Comparison of ENCODE assay signal across 8 cellular contexts in genomic region chr3:129160891-129161859, GRCh38. TPM values are rescaled to one million over a fixed set of nuclear protein-coding genes. Genes with fewer than 3 reads are reported as not detected.
DNase-seq lines count a peak whose midpoint lies in the region; ATAC-seq, FAIRE-seq and TF ChIP-seq lines count a peak whose summit lies in the region.

Gene ISY1 (minus strand): TSS chr3:129161063. CDS start chr3:129160975, 88 bp downstream.

- peaks cover 36% of the 10 kb centered on the region for H3K36me3 ChIP-seq in adipocyte (ENCODE audit: control insufficient read depth, insufficient read depth, low read length, severe bottlenecking)
- H3K36me3 ChIP-seq in upper lobe of left lung = peaks cover 10 to 43% (median 22%) of the 10 kb centered on the region in 4 donors

- no peaks in the 10 kb centered on the region for H3K9me3 ChIP-seq in adipocyte (ENCODE audit: control insufficient read depth, low read length)
- H3K9me3 ChIP-seq in upper lobe of left lung = no peaks in the 10 kb centered on the region

- peak within 1 kb of the TSS; percentile 88 to 98 (median 94) for H3K27ac ChIP-seq in upper lobe of left lung

- H3K27me3 ChIP-seq in adipocyte (replicated peaks; ENCODE audit: control insufficient read depth, insufficient read depth, low read length) (no peaks in the 10 kb centered on the region), upper lobe of left lung (no peaks in the 10 kb centered on the region)

- WGBS in upper lobe of left lung, 2 donors = 0% methylated on average over 49 to 67 of the region's 67 CpGs

- TF ChIP-seq EP300 in upper lobe of left lung (IDR thresholded peaks at IDR 0.05) = peak in 1 of 4 donors; percentile 48

- H3K4me3 ChIP-seq in adipocyte (ENCODE audit: low read length) (peak within 1 kb of the TSS; percentile 99), upper lobe of left lung (peak within 1 kb of the TSS; percentile 56 to 92 (median 80))

- intact Hi-C loops in cardiac septum (cut with DNase I) = loop anchor here (1.0 kb wide), 2 partner anchors 64 to 88 kb away; partner anchors contain the start of gene COPG1
- intact Hi-C loops in posterior cingulate gyrus (cut with DNase I) = loop anchor here (1.0 kb wide), 1 partner anchor 88 kb away; the partner anchor contains the start of gene COPG1

- peak; percentile 58 to 88 (median 72) for TF ChIP-seq CTCF in upper lobe of left lung (IDR thresholded peaks at IDR 0.05)

- H3K4me1 ChIP-seq in adipocyte (ENCODE audit: control insufficient read depth, insufficient read depth, low read length) (peaks cover 18% of the 10 kb centered on the region), upper lobe of left lung (peaks cover 18 to 23% (median 19%) of the 10 kb centered on the region in 4 donors)

- DNase-seq in GM12891 (ENCODE audit: insufficient read length, low spot score) (peak; percentile 79), NCI-H1436 (lab: John Stamatoyannopoulos, UW) (peak; percentile 95), T follicular helper cell (ENCODE audit: low read depth) (peak; percentile 82), adipocyte (ENCODE audit: low read depth) (peak; percentile 97), cardiac septum (ENCODE audit: low spot score) (peak; percentile 94), posterior cingulate gyrus (peak; percentile 82 to 97 (median 84)), upper lobe of left lung (peak; percentile 84 to 95)

- peak; percentile 91 for FAIRE-seq in GM12891 (lab: Jason Lieb, UNC)

- ATAC-seq in HG02840 (IDR thresholded peaks at IDR 0.05; ENCODE audit: low FRiP score, unreplicated experiment) = peak; percentile 92
- peak; percentile 94 to 97 for ATAC-seq in upper lobe of left lung (ENCODE audit: low FRiP score in 2 of 2)

- peak within 1 kb of the TSS; percentile 95 for H3K9ac ChIP-seq in adipocyte (ENCODE audit: low read length)

- peak; percentile 95 for TF ChIP-seq POLR2A in GM12891 (IDR thresholded peaks at IDR 0.05; ENCODE audit: low read depth, low read length)
- peak in 2 of 4 donors; percentile 84 to 87 for TF ChIP-seq POLR2A in upper lobe of left lung (IDR thresholded peaks at IDR 0.05)

TF ChIP-seq in GM12891, 5 proteins besides CTCF, POLR2A, EP300 and RAD21:
- TF ChIP-seq PAX5 (IDR thresholded peaks at IDR 0.05; ENCODE audit: insufficient read depth, low read length, severe bottlenecking) (no peak), POU2F2 (IDR thresholded peaks at IDR 0.05; ENCODE audit: low read depth, low read length) (peak; percentile 55), SPI1 (IDR thresholded peaks at IDR 0.05; ENCODE audit: low read depth, low read length) (peak; percentile 15; the same call in 1 of the 2 replicates), POLR2AphosphoS5 (IDR thresholded peaks at IDR 0.05; ENCODE audit: low read depth, low read length) (peak; percentile 95), TAF1 (IDR thresholded peaks at IDR 0.05; ENCODE audit: low read depth, low read length) (peak; percentile 70)

RNA-seq across cellular contexts. Expression of gene ISY1, which starts in this region (rescaled TPM):
- polyA plus RNA-seq in GM12891 (2012; ENCODE audit: low read depth, missing spikeins) = 26.1 TPM
- total RNA-seq in cardiac septum (23.9 TPM), upper lobe of left lung (10 to 100 TPM; 14.2 to 34.8 (median 19.6) TPM)

Comparison
In these comparisons a context has a peak if more than half of its experiments do, and no peak if none do; other contexts are left out.
1. Peak in every context shown above with its lines: DNase-seq, ATAC-seq, H3K4me3 ChIP-seq and H3K27ac ChIP-seq.